Comparison of ENCODE assay signal across 8 cellular contexts in genomic region chr1:179954494-179955317, GRCh38. TPM values are rescaled to one million over a fixed set of nuclear protein-coding genes. Genes with fewer than 3 reads are reported as not detected.
DNase-seq lines count a peak whose midpoint lies in the region; ATAC-seq, FAIRE-seq and TF ChIP-seq lines count a peak whose summit lies in the region.

Gene CEP350, plus strand, starts transcription at chr1:179954810. Its CDS starts 31,372 bp downstream, at chr1:179986182.

- TF ChIP-seq CTCF in AG04450 (IDR thresholded peaks at IDR 0.05; ENCODE audit: low read depth, low read length) (0 out of 2 replicates have a peak, but pooled peaks have one; percentile 2), WTC11 (IDR thresholded peaks at IDR 0.05) (no peak), cardiac fibroblast (IDR thresholded peaks at IDR 0.05; ENCODE audit: low read depth, low read length) (no peak)

- H3K9me3 ChIP-seq in AG04450 (ENCODE audit: control insufficient read depth, insufficient read depth, low read length) (no peaks in the 10 kb centered on the region; the same call in 1 of the 2 replicates), small intestine (ENCODE audit: control insufficient read depth, low read depth) (no peaks in the 10 kb centered on the region)

- H3K4me1 ChIP-seq in small intestine (ENCODE audit: control insufficient read depth in 2 of 2, insufficient read depth in 1 of 2, low read depth in 1 of 2, low read length in 1 of 2) = no peaks in the 10 kb centered on the region

- FAIRE-seq in small intestine (lab: Jason Lieb, UNC) = no peak

- no peaks in the 10 kb centered on the region for H3K27me3 Mint-ChIP-seq in WTC11 (ENCODE audit: low read depth)

- peak within 1 kb of the TSS; percentile 85 for H3K4me3 Mint-ChIP-seq in WTC11

- POLR2A ChIA-PET in AG04450 (lab: Yijun Ruan, JAX) = interaction anchor here (0.6 to 1.0 kb wide), 4 partner anchors 40 to 1069 kb away, joined by 3 to 6 read pairs (median 6); partner anchors contain the start of genes QSOX1 and TOR1AIP1
- POLR2A ChIA-PET in WTC11 (lab: Charles Lee) = interaction anchor here (1.4 kb wide), 1 partner anchor 72 kb away, joined by 11 read pairs; the partner anchor contains the start of gene TOR1AIP1

- H3K4me3 ChIP-seq in AG04450 (ENCODE audit: low read depth, low read length) = peak within 1 kb of the TSS; percentile 93
- peak within 1 kb of the TSS; percentile 82 to 87 for H3K4me3 ChIP-seq in cardiac fibroblast (replicated peaks in 1 of 2; ENCODE audit: low read depth in 2 of 2, low read length in 2 of 2)
- H3K4me3 ChIP-seq in small intestine (ENCODE audit: low read depth in 1 of 2, low read length in 2 of 2) = peak within 1 kb of the TSS; percentile 76 to 87

- DNase-seq in AG04450 (ENCODE audit: low read depth, low spot score) (peak; percentile 99), NCI-H226 (peak; percentile 99), WTC11 (ENCODE audit: low spot score) (peak; percentile 98), cardiac fibroblast (ENCODE audit: low read depth in 2 of 2) (peak; percentile 99 to 100), iPS-NIHi11 (ENCODE audit: low spot score) (peak; percentile 91), small intestine (peak; percentile 99)

- no peaks in the 10 kb centered on the region for H3K36me3 Mint-ChIP-seq in WTC11

- H3K27me3 ChIP-seq in AG04450 (ENCODE audit: control insufficient read depth, insufficient read depth, low read length) (no peaks in the 10 kb centered on the region), small intestine (ENCODE audit: control insufficient read depth in 2 of 2, insufficient read depth in 2 of 2, low read length in 2 of 2) (no peaks in the 10 kb centered on the region)

- H3K27ac ChIP-seq in AG04450 (ENCODE audit: low read depth, low read length) (peak within 1 kb of the TSS; percentile 74), small intestine (ENCODE audit: low read depth in 1 of 2, low read length in 1 of 2) (peak within 1 kb of the TSS; percentile 93 to 94)

- peak; percentile 93 for ATAC-seq in GM18909 (IDR thresholded peaks at IDR 0.05; ENCODE audit: poor library complexity, unreplicated experiment)
- peak; percentile 92 for ATAC-seq in HG03175 (IDR thresholded peaks at IDR 0.05; ENCODE audit: unreplicated experiment)
- ATAC-seq in WTC11 = peak; percentile 97

- H3K4me1 Mint-ChIP-seq in WTC11 = peaks cover 24% of the 10 kb centered on the region

- WGBS in small intestine, 3 donors = 0% methylated on average over 52 to 73 of the region's 73 CpGs

- CTCF ChIA-PET in AG04450 (lab: Charles Lee) (no interaction called here), WTC11 (lab: Charles Lee) (interaction anchor here (1.0 kb wide), 2 partner anchors 140 to 145 kb away, joined by 4 to 6 read pairs; no protein-coding TSS in a partner anchor)

- H3K9me3 Mint-ChIP-seq in WTC11 = no peaks in the 10 kb centered on the region

- no peaks in the 10 kb centered on the region for H3K36me3 ChIP-seq in small intestine (ENCODE audit: control insufficient read depth in 2 of 2, insufficient read depth in 2 of 2, low read length in 2 of 2)

- peak within 1 kb of the TSS; percentile 95 for H3K27ac Mint-ChIP-seq in WTC11

TF ChIP-seq in WTC11, 78 proteins besides CTCF, POLR2A, EP300 and RAD21 (continues in another document):
- no peak for TF ChIP-seq NR1H2 (CRISPR knock-in tag; IDR thresholded peaks at IDR 0.05)
- TF ChIP-seq ZNF281 (CRISPR knock-in tag; IDR thresholded peaks at IDR 0.05) = 0 out of 2 replicates have a peak, but pooled peaks have one; percentile 43
- TF ChIP-seq RELA (CRISPR knock-in tag; IDR thresholded peaks at IDR 0.05; ENCODE audit: borderline replicate concordance) = peak; percentile 92; the same call in 1 of the 2 replicates
- peak; percentile 56 for TF ChIP-seq TEAD1 (CRISPR knock-in tag; IDR thresholded peaks at IDR 0.05)
- TF ChIP-seq NFE2L1 (CRISPR knock-in tag; IDR thresholded peaks at IDR 0.05) = no peak
- TF ChIP-seq JUN (CRISPR knock-in tag; IDR thresholded peaks at IDR 0.05) = peak; percentile 39; the same call in 1 of the 2 replicates
- peak; percentile 93 for TF ChIP-seq HMGXB4 (CRISPR knock-in tag; IDR thresholded peaks at IDR 0.05)
- no peak for TF ChIP-seq ATF6 (CRISPR knock-in tag; IDR thresholded peaks at IDR 0.05)
- TF ChIP-seq GTF2I (CRISPR knock-in tag; conservative IDR thresholded peaks at IDR 0.05) = no peak
- TF ChIP-seq ERG (CRISPR knock-in tag; IDR thresholded peaks at IDR 0.05) = no peak
- peak; percentile 48; the same call in 1 of the 2 replicates for TF ChIP-seq GABPB1 (CRISPR knock-in tag; IDR thresholded peaks at IDR 0.05)
- TF ChIP-seq CREM (CRISPR knock-in tag; IDR thresholded peaks at IDR 0.05) = peak; percentile 65; the same call in 1 of the 2 replicates
- TF ChIP-seq ATF1 (CRISPR knock-in tag; IDR thresholded peaks at IDR 0.05) = 0 out of 2 replicates have a peak, but pooled peaks have one; percentile 63
- TF ChIP-seq MLX (CRISPR knock-in tag; IDR thresholded peaks at IDR 0.05) = no peak
- peak; percentile 93 for TF ChIP-seq FOXP1 (CRISPR knock-in tag; IDR thresholded peaks at IDR 0.05; ENCODE audit: borderline replicate concordance)

RNA-seq across cellular contexts. Expression of gene CEP350, which starts in this region (rescaled TPM):
- polyA plus RNA-seq in AG04450 (2011; rRNA removed) (12.9 and 18.2 TPM in 2 replicates), small intestine (10 to 100 TPM in 1 of 3 donors, 1 to 10 TPM in 2; 5.9 to 10.7 (median 7.6) TPM)
- 34.7 and 37.4 TPM in 2 replicates for polyA minus RNA-seq in AG04450 (2011; rRNA and poly(A)+ RNA removed)
- 34.2 to 36.7 TPM (median 35.4 TPM) in 3 replicates for total RNA-seq in WTC11 (2021)

Comparison
In these comparisons a context has a peak if more than half of its experiments do, and no peak if none do; other contexts are left out.
1. Peak in every context shown above with its lines: DNase-seq, ATAC-seq, H3K4me3 ChIP-seq and H3K27ac ChIP-seq.